Comparison of ENCODE assay signal across 8 cellular contexts in the genomic region with DNA sequence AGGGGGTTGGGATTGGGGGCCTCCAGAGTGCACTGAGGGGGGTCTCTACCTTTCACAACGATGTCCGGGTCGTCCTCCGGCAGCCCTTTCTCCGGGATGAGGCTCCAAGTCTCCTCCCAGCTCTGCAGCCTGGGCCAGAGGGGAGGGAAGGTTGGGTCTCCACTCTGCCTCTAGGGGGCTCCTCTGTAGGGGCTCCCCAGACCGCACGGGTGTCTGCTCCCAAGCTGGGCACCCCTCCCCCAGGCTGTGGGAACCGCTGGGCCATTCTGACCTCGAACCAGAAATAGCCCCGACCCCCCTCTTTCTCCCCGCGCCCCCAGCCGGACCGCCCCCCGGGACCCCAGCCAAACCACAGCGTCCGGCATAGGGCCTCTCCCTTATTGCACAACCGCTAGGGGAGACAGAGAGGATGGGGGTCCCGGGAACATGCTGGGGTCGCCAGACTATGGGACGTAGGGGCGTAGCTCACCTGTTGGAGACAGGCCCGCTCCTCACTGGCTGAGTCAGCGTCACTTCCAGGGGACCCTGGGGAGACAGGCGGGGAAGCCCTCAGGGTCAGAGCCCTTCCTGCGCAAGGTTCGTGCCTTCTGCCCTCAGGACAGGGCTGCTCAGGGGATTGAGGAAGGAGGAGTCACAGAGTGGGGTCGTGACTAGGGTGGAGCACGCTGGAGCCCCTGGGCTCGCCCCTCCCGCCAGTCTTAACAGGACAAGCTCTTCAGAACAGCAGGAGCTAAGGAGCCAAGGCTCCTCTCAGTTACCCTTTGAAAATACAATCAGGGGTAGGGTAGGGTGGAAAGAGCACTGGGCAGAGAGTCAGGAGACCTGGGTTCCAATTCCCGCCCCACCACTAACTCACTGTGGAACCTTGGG. TPM values are rescaled to one million over a fixed set of nuclear protein-coding genes. Genes with fewer than 3 reads are reported as not detected.
A peak's percentile ranks its signal among the peaks of the same experiment; 100 is the strongest.
DNase-seq lines count a peak whose midpoint lies in the region; ATAC-seq and TF ChIP-seq lines count a peak whose summit lies in the region.

No MANE protein-coding gene starts in this region.

- H3K9me3 ChIP-seq in lung (ENCODE audit: control insufficient read depth in 2 of 2, insufficient read depth in 1 of 2, low read length in 1 of 2), result no peaks in the 10 kb centered on the region
- H3K9me3 ChIP-seq in vagina, result no peaks in the 10 kb centered on the region

- no peak overlapping the region for H3K27ac Mint-ChIP-seq in T-helper 1 cell treated with Interleukin-12 subunit alpha and Interleukin-12 subunit beta and Interleukin-4 antibody, amounts not matched to agents 30 μg/mL and 1 μg/mL, for 36 hours

- TF ChIP-seq CTCF in lung (IDR thresholded peaks at IDR 0.05; ENCODE audit: control extremely low read depth, extremely low read depth), result no peak
- peak in 1 of 3 experiments; percentile 15 for TF ChIP-seq CTCF in vagina (IDR thresholded peaks at IDR 0.05)

- H3K27ac ChIP-seq in cingulate gyrus (ENCODE audit: low read depth, low read length) (peak overlapping the region; percentile 54), lung (ENCODE audit: low read depth in 1 of 2, low read length in 1 of 2) (peak overlapping the region; percentile 17 to 85), vagina (peak overlapping the region; percentile 98)

- H3K4me1 Mint-ChIP-seq in T-helper 1 cell treated with Interleukin-12 subunit alpha and Interleukin-12 subunit beta and Interleukin-4 antibody, amounts not matched to agents 30 μg/mL and 1 μg/mL, for 36 hours (ENCODE audit: low read depth), result peaks cover 25% of the 10 kb centered on the region

- H3K36me3 Mint-ChIP-seq in T-helper 1 cell treated with Interleukin-12 subunit alpha and Interleukin-12 subunit beta and Interleukin-4 antibody, amounts not matched to agents 30 μg/mL and 1 μg/mL, for 36 hours (ENCODE audit: low read depth), result peaks cover 8% of the 10 kb centered on the region

- peaks cover 56% of the 10 kb centered on the region for H3K27me3 Mint-ChIP-seq in T-helper 1 cell treated with Interleukin-12 subunit alpha and Interleukin-12 subunit beta and Interleukin-4 antibody, amounts not matched to agents 30 μg/mL and 1 μg/mL, for 36 hours (ENCODE audit: low read depth)

- intact Hi-C loops in vagina (cut with DNase I), result loop anchor here (5.0 kb wide), 1 partner anchor 67 kb away; a partner anchor contains a TSS

- no peaks in the 10 kb centered on the region for H3K9me3 Mint-ChIP-seq in T-helper 1 cell treated with Interleukin-12 subunit alpha and Interleukin-12 subunit beta and Interleukin-4 antibody, amounts not matched to agents 30 μg/mL and 1 μg/mL, for 36 hours

- no peak for TF ChIP-seq POLR2A in vagina (IDR thresholded peaks at IDR 0.05)

- 5 to 6% methylated on average over 28 to 32 of the region's 32 CpGs for WGBS in lung, 2 donors

- peak overlapping the region; percentile 48 for H3K4me3 Mint-ChIP-seq in T-helper 1 cell treated with Interleukin-12 subunit alpha and Interleukin-12 subunit beta and Interleukin-4 antibody, amounts not matched to agents 30 μg/mL and 1 μg/mL, for 36 hours

- H3K27me3 ChIP-seq in lung (ENCODE audit: control insufficient read depth, insufficient read depth) (no peaks in the 10 kb centered on the region), vagina (no peaks in the 10 kb centered on the region)

- DNase-seq in T-helper 1 cell, result no peak
- DNase-seq in NCI-H460 (ENCODE audit: extremely low read depth, low read depth), result peak; percentile 38
- peak; percentile 66 for DNase-seq in lung (ENCODE audit: low spot score)
- DNase-seq in vagina (ENCODE audit: extremely low spot score in 2 of 2), result no peak
- DNase-seq in effector CD8-positive, alpha-beta T cell (lab: John Stamatoyannopoulos, UW), result no peak

- H3K4me1 ChIP-seq in lung (ENCODE audit: control insufficient read depth in 2 of 2, insufficient read depth in 2 of 2, low read length in 2 of 2) (peaks cover 8 to 10% of the 10 kb centered on the region in 2 donors), vagina (peaks cover 74% of the 10 kb centered on the region)

- H3K4me3 ChIP-seq in lung (no peak overlapping the region), vagina (peak overlapping the region; percentile 86 to 92)

- H3K36me3 ChIP-seq in lung (ENCODE audit: control insufficient read depth in 2 of 2, insufficient read depth in 2 of 2, low read length in 2 of 2), result peaks cover 0 to 33% of the 10 kb centered on the region in 2 donors
- peaks cover 0 to 42% of the 10 kb centered on the region in 2 donors for H3K36me3 ChIP-seq in vagina

- ATAC-seq in lung (ENCODE audit: insufficient read depth, low FRiP score) (no peak), GM19452 (IDR thresholded peaks at IDR 0.05; ENCODE audit: unreplicated experiment) (no peak)

RNA-seq across cellular contexts. Expression of a gene that starts 2.7 kb away (rescaled TPM):
- total RNA-seq in NCI-H460 (2014; rRNA removed; shearing (Covaris generic)), result 18.3 and 19.4 TPM in 2 replicates
- 67.7 and 88.3 TPM in 2 replicates for polyA plus RNA-seq in NCI-H460 (2014; cell fraction: nucleus; rRNA removed)
- total RNA-seq in lung (10 to 100 TPM; 23.9 to 30.2 TPM), vagina (44.9 TPM)
- polyA plus RNA-seq in lung, result 10 to 100 TPM; 21.2 to 22.0 TPM

RNA-seq across cellular contexts. Expression of a gene that starts 7.5 kb away (rescaled TPM):
- 0.30 and 0.66 TPM in 2 replicates for total RNA-seq in NCI-H460 (2014; rRNA removed; shearing (Covaris generic))
- 0.33 and 0.84 TPM in 2 replicates for polyA plus RNA-seq in NCI-H460 (2014; cell fraction: nucleus; rRNA removed)
- total RNA-seq in lung (1 to 10 TPM in 1 of 2 donors, under 1 TPM in 1; 1.00 to 1.9 TPM), vagina (3.2 TPM)
- polyA plus RNA-seq in lung, result 1 to 10 TPM in 1 of 2 donors, under 1 TPM in 1; 0.55 to 3.1 TPM

RNA-seq across cellular contexts. Expression of a gene that starts 8.2 kb away (rescaled TPM):
- 6.7 and 6.8 TPM in 2 replicates for total RNA-seq in NCI-H460 (2014; rRNA removed; shearing (Covaris generic))
- 18.9 and 29.0 TPM in 2 replicates for polyA plus RNA-seq in NCI-H460 (2014; cell fraction: nucleus; rRNA removed)
- total RNA-seq in lung (10 to 100 TPM in 1 of 2 donors, 1 to 10 TPM in 1; 9.9 to 12.5 TPM), vagina (5.9 TPM)
- 1 to 10 TPM; 2.9 to 5.4 TPM for polyA plus RNA-seq in lung

RNA-seq across cellular contexts. Expression of a gene that starts 15.0 kb away (rescaled TPM):
- total RNA-seq in NCI-H460 (2014; rRNA removed; shearing (Covaris generic)), result 10.2 and 11.5 TPM in 2 replicates
- polyA plus RNA-seq in NCI-H460 (2014; cell fraction: nucleus; rRNA removed), result 42.5 and 47.8 TPM in 2 replicates
- 10 to 100 TPM; 13.0 to 22.0 TPM for total RNA-seq in lung
- polyA plus RNA-seq in lung, result 10 to 100 TPM in 1 of 2 donors, 1 to 10 TPM in 1; 6.9 to 10.5 TPM
- 44.7 TPM for total RNA-seq in vagina

Comparison
In these comparisons a context has a peak if more than half of its experiments do, and no peak if none do; other contexts are left out.
1. DNase-seq: peak in NCI-H460 (single experiment) and lung (single experiment); none in T-helper 1 cell (0 of 5), vagina (0 of 2) and effector CD8-positive, alpha-beta T cell (single experiment).
2. Peak in every context shown above with its lines, with median percentiles within 50 percentile points of each other: H3K27ac ChIP-seq.